Comparison of ENCODE assay signal across 30 cellular contexts in the genomic region with DNA sequence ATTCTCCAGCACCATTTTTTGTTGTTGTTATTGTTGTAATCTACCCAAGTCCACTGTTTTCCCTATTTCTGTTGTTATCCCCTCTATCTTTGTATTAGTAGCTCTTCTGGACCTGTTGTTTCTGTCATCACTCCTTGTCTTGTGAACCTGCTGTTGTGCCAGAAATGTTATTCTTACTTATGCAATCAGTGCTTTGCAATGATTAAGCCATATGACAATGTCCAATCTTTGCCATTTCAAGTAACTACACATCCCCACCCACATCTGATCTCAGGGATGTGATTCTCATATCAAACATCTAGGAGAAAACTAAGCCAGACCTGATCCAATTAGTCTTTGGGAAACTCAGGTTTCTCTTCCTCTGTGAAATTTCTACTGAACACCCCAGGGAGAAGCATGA.
"Had no signal": no experiment of that assay in that cellular context is flagged by ENCODE, and none has a peak within 500 bp of the region (broad histone marks: within the 10 kb centered on the region; RNA-seq: fewer than 3 reads in every experiment).

No MANE protein-coding gene starts in this region.

- ATAC-seq: activated CD4-positive, alpha-beta T cell treated with anti-CD3 and anti-CD28 coated beads for 36 hours; activated CD4-positive, CD25-positive, alpha-beta regulatory T cell treated with anti-CD3 and anti-CD28 coated beads, Interleukin-2, amount 50 U/mL, for 24 hours; activated CD8-positive, alpha-beta memory T cell treated with anti-CD3 and anti-CD28 coated beads, Interleukin-2, amount 10 ng/mL, durations not matched to agents 7 days and 5 days; activated CD8-positive, alpha-beta T cell treated with anti-CD3 and anti-CD28 coated beads, Interleukin-2, amount 10 ng/mL, durations not matched to agents 7 days and 5 days; activated naive CD8-positive, alpha-beta T cell treated with anti-CD3 and anti-CD28 coated beads, Interleukin-2, amount 50 U/mL, for 24 hours; body of pancreas; T-cell; WTC11 had no signal

- H3K36me3 ChIP-seq: brain microvascular endothelial cell, WERI-Rb-1 had no signal

- H3K4me3 ChIP-seq: body of pancreas had no signal

- H3K27ac ChIP-seq: body of pancreas, brain microvascular endothelial cell, WERI-Rb-1 had no signal

- H3K27me3 ChIP-seq: body of pancreas, brain microvascular endothelial cell had no signal

- H3K9me3 ChIP-seq: body of pancreas had no signal

- H3K4me1 ChIP-seq: body of pancreas had no signal

- DNase-seq: activated CD4-positive, alpha-beta memory T cell treated with anti-CD3 and anti-CD28 coated beads, Interleukin-2, amount 10 ng/mL, durations not matched to agents 7 days and 5 days; activated CD4-positive, alpha-beta T cell treated with anti-CD3 and anti-CD28 coated beads for 1 hour; activated CD4-positive, alpha-beta T cell treated with anti-CD3 and anti-CD28 coated beads for 36 hours; activated CD4-positive, alpha-beta T cell treated with anti-CD3 and anti-CD28 coated beads for 48 hours; activated CD4-positive, alpha-beta T cell treated with anti-CD3 and anti-CD28 coated beads, Interleukin-2, amount 10 ng/mL, durations not matched to agents 7 days and 5 days; activated CD4-positive, alpha-beta T cell treated with anti-CD3 and anti-CD28 coated beads, Interleukin-2, amount 50 U/mL, for 48 hours; activated CD4-positive, CD25-positive, alpha-beta regulatory T cell; activated CD8-positive, alpha-beta memory T cell treated with anti-CD3 and anti-CD28 coated beads for 24 hours; activated CD8-positive, alpha-beta memory T cell treated with anti-CD3 and anti-CD28 coated beads, Interleukin-2, amount 10 ng/mL, durations not matched to agents 7 days and 5 days; activated CD8-positive, alpha-beta memory T cell treated with anti-CD3 and anti-CD28 coated beads, Interleukin-2, amount 50 U/mL, for 48 hours; activated CD8-positive, alpha-beta T cell treated with anti-CD3 and anti-CD28 coated beads, Interleukin-2, amount 10 ng/mL, durations not matched to agents 7 days and 5 days; activated effector memory CD4-positive, alpha-beta T cell treated with Interleukin-2 at 50 U/mL for 16 hours; activated gamma-delta T cell; activated naive CD4-positive, alpha-beta T cell treated with anti-CD3 and anti-CD28 coated beads, Interleukin-2, amount 10 ng/mL, durations not matched to agents 7 days and 5 days; activated naive CD4-positive, alpha-beta T cell treated with Interleukin-2 at 50 U/mL for 16 hours; activated naive CD8-positive, alpha-beta T cell treated with anti-CD3 and anti-CD28 coated beads, Interleukin-2, amount 10 ng/mL, durations not matched to agents 7 days and 5 days; activated naive CD8-positive, alpha-beta T cell treated with anti-CD3 and anti-CD28 coated beads, Interleukin-2, amount 50 U/mL, for 24 hours; activated T-cell treated with anti-CD3 and anti-CD28 coated beads, Interleukin-2, amount 50 U/mL, for 24 hours; activated T-cell treated with anti-CD3 and anti-CD28 coated beads, Interleukin-2, amount 50 U/mL, for 48 hours; amniotic stem cell; aorta; body of pancreas; brain microvascular endothelial cell; central memory CD4-positive, alpha-beta T cell; T-cell; T-helper 2 cell; T-helper 9 cell; WERI-Rb-1 had no signal
